1 cellular context compared by ENCODE assay signal in the genomic region with DNA sequence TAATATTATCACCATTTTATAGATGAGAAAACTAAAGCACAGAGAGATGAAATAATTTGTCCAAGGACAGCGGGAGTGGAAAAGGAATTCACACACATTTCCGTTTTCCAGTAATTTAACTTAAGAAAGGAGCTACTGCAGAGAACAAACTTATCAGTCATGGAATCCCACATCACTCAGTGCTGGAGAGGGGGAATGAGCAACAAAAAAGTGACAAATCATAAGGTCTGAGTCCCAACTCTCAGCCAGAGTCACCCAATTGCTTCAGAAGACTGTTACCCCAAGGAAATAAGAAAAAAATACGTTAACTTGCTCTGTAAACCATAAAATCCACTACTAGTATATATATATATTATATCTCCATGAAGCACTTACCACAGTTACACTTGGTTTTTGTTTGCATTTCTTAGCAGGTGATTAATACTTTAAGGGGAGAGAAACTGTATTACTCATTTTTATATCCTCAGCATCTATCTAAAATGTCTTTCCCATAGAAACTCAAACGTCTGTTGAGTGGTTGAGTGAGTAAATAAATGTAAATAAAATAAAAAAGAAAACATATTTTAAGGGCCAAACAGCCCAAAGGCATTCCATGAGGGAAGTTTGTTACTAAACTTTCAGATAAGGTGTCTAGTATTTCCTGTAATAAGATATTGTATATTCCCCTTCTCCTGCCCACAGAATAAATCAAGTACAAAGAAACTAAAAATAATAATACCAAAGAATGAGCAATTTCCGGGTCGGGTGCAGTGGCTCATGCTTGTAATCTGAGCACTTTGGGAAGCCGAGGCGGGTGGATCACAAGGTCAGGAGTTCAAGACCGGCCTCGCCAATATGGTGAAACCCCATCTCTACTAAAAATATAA.
TF ChIP-seq lines count a peak whose summit lies in the region.

No MANE protein-coding gene starts in this region.

TF ChIP-seq in HEK293, 187 proteins besides CTCF, POLR2A, EP300 and RAD21 (continued from another document and continues in another):
- no peak for TF ChIP-seq ZNF10 (tag by site-specific recombination; IDR thresholded peaks at IDR 0.05)
- TF ChIP-seq ZNF292 (tag by site-specific recombination; IDR thresholded peaks at IDR 0.05; ENCODE audit: borderline replicate concordance, low read depth) = no peak
- TF ChIP-seq ZNF555 (tag by site-specific recombination; conservative IDR thresholded peaks at IDR 0.05) = no peak
- TF ChIP-seq, protein P1, sequence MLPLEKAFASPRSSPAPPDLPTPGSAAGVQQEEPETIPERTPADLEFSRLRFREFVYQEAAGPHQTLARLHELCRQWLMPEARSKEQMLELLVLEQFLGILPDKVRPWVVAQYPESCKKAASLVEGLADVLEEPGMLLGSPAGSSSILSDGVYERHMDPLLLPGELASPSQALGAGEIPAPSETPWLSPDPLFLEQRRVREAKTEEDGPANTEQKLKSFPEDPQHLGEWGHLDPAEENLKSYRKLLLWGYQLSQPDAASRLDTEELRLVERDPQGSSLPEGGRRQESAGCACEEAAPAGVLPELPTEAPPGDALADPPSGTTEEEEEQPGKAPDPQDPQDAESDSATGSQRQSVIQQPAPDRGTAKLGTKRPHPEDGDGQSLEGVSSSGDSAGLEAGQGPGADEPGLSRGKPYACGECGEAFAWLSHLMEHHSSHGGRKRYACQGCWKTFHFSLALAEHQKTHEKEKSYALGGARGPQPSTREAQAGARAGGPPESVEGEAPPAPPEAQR (tag by site-specific recombination; IDR thresholded peaks at IDR 0.05) = no peak
- TF ChIP-seq ZNF169 (tag by site-specific recombination; IDR thresholded peaks at IDR 0.05) = no peak
- TF ChIP-seq ZNF792 (tag by site-specific recombination; IDR thresholded peaks at IDR 0.05) = 0 out of 2 replicates have a peak, but pooled peaks have one; percentile 14
- TF ChIP-seq ZNF19 (tag by site-specific recombination; IDR thresholded peaks at IDR 0.05; ENCODE audit: low read depth) = no peak
- TF ChIP-seq ZNF521 (tag by site-specific recombination; IDR thresholded peaks at IDR 0.05) = no peak
- TF ChIP-seq, protein P2, sequence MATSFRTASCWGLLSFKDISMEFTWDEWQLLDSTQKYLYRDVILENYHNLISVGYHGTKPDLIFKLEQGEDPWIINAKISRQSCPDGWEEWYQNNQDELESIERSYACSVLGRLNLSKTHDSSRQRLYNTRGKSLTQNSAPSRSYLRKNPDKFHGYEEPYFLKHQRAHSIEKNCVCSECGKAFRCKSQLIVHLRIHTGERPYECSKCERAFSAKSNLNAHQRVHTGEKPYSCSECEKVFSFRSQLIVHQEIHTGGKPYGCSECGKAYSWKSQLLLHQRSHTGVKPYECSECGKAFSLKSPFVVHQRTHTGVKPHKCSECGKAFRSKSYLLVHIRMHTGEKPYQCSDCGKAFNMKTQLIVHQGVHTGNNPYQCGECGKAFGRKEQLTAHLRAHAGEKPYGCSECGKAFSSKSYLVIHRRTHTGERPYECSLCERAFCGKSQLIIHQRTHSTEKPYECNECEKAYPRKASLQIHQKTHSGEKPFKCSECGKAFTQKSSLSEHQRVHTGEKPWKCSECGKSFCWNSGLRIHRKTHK (tag by site-specific recombination; IDR thresholded peaks at IDR 0.05) = no peak
- TF ChIP-seq ZNF791 (tag by site-specific recombination; IDR thresholded peaks at IDR 0.05) = no peak
- TF ChIP-seq ZNF311 (tag by site-specific recombination; IDR thresholded peaks at IDR 0.05; ENCODE audit: borderline replicate concordance) = no peak
- no peak for TF ChIP-seq PRDM1 (tag by site-specific recombination; IDR thresholded peaks at IDR 0.05)
- no peak for TF ChIP-seq GLIS1 (tag by site-specific recombination; IDR thresholded peaks at IDR 0.05)
- TF ChIP-seq ZNF146 (tag by site-specific recombination; IDR thresholded peaks at IDR 0.05) = no peak
- TF ChIP-seq, protein P3, sequence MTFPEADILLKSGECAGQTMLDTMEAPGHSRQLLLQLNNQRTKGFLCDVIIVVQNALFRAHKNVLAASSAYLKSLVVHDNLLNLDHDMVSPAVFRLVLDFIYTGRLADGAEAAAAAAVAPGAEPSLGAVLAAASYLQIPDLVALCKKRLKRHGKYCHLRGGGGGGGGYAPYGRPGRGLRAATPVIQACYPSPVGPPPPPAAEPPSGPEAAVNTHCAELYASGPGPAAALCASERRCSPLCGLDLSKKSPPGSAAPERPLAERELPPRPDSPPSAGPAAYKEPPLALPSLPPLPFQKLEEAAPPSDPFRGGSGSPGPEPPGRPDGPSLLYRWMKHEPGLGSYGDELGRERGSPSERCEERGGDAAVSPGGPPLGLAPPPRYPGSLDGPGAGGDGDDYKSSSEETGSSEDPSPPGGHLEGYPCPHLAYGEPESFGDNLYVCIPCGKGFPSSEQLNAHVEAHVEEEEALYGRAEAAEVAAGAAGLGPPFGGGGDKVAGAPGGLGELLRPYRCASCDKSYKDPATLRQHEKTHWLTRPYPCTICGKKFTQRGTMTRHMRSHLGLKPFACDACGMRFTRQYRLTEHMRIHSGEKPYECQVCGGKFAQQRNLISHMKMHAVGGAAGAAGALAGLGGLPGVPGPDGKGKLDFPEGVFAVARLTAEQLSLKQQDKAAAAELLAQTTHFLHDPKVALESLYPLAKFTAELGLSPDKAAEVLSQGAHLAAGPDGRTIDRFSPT (tag by site-specific recombination; IDR thresholded peaks at IDR 0.05) = peak; percentile 59; the same call in 1 of the 2 replicates
- peak; percentile 87 for TF ChIP-seq ZNF843 (tag by site-specific recombination; IDR thresholded peaks at IDR 0.05)
- no peak for TF ChIP-seq ZNF433 (tag by site-specific recombination; IDR thresholded peaks at IDR 0.05; ENCODE audit: low read depth)
- TF ChIP-seq ZNF677 (tag by site-specific recombination; IDR thresholded peaks at IDR 0.05) = no peak
- TF ChIP-seq ZNF600 (tag by site-specific recombination; IDR thresholded peaks at IDR 0.05) = no peak; the same call in 1 of the 2 replicates
- TF ChIP-seq ZNF324 (tag by site-specific recombination; IDR thresholded peaks at IDR 0.05) = no peak
- TF ChIP-seq ZNF121 (tag by site-specific recombination; IDR thresholded peaks at IDR 0.05) = no peak
- no peak for TF ChIP-seq ZNF596 (tag by site-specific recombination; IDR thresholded peaks at IDR 0.05)
- no peak for TF ChIP-seq ZNF248 (tag by site-specific recombination; IDR thresholded peaks at IDR 0.05)
- TF ChIP-seq, protein P4, sequence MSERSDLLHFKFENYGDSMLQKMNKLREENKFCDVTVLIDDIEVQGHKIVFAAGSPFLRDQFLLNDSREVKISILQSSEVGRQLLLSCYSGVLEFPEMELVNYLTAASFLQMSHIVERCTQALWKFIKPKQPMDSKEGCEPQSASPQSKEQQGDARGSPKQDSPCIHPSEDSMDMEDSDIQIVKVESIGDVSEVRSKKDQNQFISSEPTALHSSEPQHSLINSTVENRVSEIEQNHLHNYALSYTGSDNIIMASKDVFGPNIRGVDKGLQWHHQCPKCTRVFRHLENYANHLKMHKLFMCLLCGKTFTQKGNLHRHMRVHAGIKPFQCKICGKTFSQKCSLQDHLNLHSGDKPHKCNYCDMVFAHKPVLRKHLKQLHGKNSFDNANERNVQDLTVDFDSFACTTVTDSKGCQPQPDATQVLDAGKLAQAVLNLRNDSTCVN (tag by site-specific recombination; optimal IDR thresholded peaks at IDR 0.05) = no peak
- TF ChIP-seq ZNF2 (tag by site-specific recombination; IDR thresholded peaks at IDR 0.05) = no peak
- no peak for TF ChIP-seq ZNF37A (tag by site-specific recombination; IDR thresholded peaks at IDR 0.05)
- TF ChIP-seq ZNF658 (tag by site-specific recombination; IDR thresholded peaks at IDR 0.05) = no peak
- TF ChIP-seq KLF8 (tag by site-specific recombination; IDR thresholded peaks at IDR 0.05) = peak; percentile 26; the same call in 1 of the 2 replicates
- TF ChIP-seq ZNF76 (tag by site-specific recombination; IDR thresholded peaks at IDR 0.05; ENCODE audit: borderline replicate concordance, low read depth) = no peak
- TF ChIP-seq, protein P5, sequence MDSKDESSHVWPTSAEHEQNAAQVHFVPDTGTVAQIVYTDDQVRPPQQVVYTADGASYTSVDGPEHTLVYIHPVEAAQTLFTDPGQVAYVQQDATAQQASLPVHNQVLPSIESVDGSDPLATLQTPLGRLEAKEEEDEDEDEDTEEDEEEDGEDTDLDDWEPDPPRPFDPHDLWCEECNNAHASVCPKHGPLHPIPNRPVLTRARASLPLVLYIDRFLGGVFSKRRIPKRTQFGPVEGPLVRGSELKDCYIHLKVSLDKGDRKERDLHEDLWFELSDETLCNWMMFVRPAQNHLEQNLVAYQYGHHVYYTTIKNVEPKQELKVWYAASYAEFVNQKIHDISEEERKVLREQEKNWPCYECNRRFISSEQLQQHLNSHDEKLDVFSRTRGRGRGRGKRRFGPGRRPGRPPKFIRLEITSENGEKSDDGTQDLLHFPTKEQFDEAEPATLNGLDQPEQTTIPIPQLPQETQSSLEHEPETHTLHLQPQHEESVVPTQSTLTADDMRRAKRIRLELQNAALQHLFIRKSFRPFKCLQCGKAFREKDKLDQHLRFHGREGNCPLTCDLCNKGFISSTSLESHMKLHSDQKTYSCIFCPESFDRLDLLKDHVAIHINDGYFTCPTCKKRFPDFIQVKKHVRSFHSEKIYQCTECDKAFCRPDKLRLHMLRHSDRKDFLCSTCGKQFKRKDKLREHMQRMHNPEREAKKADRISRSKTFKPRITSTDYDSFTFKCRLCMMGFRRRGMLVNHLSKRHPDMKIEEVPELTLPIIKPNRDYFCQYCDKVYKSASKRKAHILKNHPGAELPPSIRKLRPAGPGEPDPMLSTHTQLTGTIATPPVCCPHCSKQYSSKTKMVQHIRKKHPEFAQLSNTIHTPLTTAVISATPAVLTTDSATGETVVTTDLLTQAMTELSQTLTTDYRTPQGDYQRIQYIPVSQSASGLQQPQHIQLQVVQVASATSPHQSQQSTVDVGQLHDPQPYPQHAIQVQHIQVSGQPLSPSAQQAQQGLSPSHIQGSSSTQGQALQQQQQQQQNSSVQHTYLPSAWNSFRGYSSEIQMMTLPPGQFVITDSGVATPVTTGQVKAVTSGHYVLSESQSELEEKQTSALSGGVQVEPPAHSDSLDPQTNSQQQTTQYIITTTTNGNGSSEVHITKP (tag by site-specific recombination; IDR thresholded peaks at IDR 0.05) = peak; percentile 56
- TF ChIP-seq ZXDB (tag by site-specific recombination; IDR thresholded peaks at IDR 0.05) = peak; percentile 74
- TF ChIP-seq ZNF768 (tag by site-specific recombination; IDR thresholded peaks at IDR 0.05) = no peak
- no peak for TF ChIP-seq ZNF140 (tag by site-specific recombination; IDR thresholded peaks at IDR 0.05)
- TF ChIP-seq ZNF549 (tag by site-specific recombination; IDR thresholded peaks at IDR 0.05) = no peak
- TF ChIP-seq, protein P6, sequence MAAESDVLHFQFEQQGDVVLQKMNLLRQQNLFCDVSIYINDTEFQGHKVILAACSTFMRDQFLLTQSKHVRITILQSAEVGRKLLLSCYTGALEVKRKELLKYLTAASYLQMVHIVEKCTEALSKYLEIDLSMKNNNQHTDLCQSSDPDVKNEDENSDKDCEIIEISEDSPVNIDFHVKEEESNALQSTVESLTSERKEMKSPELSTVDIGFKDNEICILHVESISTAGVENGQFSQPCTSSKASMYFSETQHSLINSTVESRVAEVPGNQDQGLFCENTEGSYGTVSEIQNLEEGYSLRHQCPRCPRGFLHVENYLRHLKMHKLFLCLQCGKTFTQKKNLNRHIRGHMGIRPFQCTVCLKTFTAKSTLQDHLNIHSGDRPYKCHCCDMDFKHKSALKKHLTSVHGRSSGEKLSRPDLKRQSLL (tag by site-specific recombination; IDR thresholded peaks at IDR 0.05) = no peak
- TF ChIP-seq MYNN (tag by site-specific recombination; IDR thresholded peaks at IDR 0.05; ENCODE audit: borderline replicate concordance) = no peak
- TF ChIP-seq, protein P7, sequence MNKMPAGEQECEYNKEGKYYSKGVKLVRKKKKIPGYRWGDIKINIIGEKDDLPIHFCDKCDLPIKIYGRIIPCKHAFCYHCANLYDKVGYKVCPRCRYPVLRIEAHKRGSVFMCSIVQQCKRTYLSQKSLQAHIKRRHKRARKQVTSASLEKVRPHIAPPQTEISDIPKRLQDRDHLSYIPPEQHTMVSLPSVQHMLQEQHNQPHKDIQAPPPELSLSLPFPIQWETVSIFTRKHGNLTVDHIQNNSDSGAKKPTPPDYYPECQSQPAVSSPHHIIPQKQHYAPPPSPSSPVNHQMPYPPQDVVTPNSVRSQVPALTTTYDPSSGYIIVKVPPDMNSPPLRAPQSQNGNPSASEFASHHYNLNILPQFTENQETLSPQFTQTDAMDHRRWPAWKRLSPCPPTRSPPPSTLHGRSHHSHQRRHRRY (tag by site-specific recombination; IDR thresholded peaks at IDR 0.05) = no peak
- TF ChIP-seq ZNF664 (tag by site-specific recombination; IDR thresholded peaks at IDR 0.05) = no peak
- no peak for TF ChIP-seq ZNF16 (tag by site-specific recombination; IDR thresholded peaks at IDR 0.05; ENCODE audit: low read depth)
- TF ChIP-seq OSR2 (tag by site-specific recombination; IDR thresholded peaks at IDR 0.05) = peak; percentile 71
- no peak for TF ChIP-seq HOXC10 (CRISPR knock-in tag; IDR thresholded peaks at IDR 0.05)
- no peak for TF ChIP-seq ZNF654 (tag by site-specific recombination; IDR thresholded peaks at IDR 0.05; ENCODE audit: low read depth)
- TF ChIP-seq ZBTB8A (tag by site-specific recombination; IDR thresholded peaks at IDR 0.05) = no peak
- TF ChIP-seq ZNF623 (tag by site-specific recombination; IDR thresholded peaks at IDR 0.05) = no peak
- peak; percentile 52; the same call in 1 of the 2 replicates for TF ChIP-seq TCF7L2 (IDR thresholded peaks at IDR 0.05; ENCODE audit: borderline replicate concordance, low read depth, low read length)
- peak; percentile 88 for TF ChIP-seq MZF1 (tag by site-specific recombination; IDR thresholded peaks at IDR 0.05; ENCODE audit: borderline replicate concordance)
- TF ChIP-seq, protein P8, sequence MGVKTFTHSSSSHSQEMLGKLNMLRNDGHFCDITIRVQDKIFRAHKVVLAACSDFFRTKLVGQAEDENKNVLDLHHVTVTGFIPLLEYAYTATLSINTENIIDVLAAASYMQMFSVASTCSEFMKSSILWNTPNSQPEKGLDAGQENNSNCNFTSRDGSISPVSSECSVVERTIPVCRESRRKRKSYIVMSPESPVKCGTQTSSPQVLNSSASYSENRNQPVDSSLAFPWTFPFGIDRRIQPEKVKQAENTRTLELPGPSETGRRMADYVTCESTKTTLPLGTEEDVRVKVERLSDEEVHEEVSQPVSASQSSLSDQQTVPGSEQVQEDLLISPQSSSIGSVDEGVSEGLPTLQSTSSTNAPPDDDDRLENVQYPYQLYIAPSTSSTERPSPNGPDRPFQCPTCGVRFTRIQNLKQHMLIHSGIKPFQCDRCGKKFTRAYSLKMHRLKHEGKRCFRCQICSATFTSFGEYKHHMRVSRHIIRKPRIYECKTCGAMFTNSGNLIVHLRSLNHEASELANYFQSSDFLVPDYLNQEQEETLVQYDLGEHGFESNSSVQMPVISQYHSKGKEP (tag by site-specific recombination; IDR thresholded peaks at IDR 0.05) = no peak
- TF ChIP-seq KLF1 (tag by site-specific recombination; IDR thresholded peaks at IDR 0.05) = no peak
- no peak for TF ChIP-seq ZNF175 (tag by site-specific recombination; IDR thresholded peaks at IDR 0.05)
- TF ChIP-seq ZSCAN23 (tag by site-specific recombination; IDR thresholded peaks at IDR 0.05) = no peak
- peak; percentile 68; the same call in 1 of the 2 replicates for TF ChIP-seq KLF10 (tag by site-specific recombination; IDR thresholded peaks at IDR 0.05)
- TF ChIP-seq ZNF354C (tag by site-specific recombination; IDR thresholded peaks at IDR 0.05; ENCODE audit: borderline replicate concordance, low read depth) = no peak
